In the genomic region with DNA sequence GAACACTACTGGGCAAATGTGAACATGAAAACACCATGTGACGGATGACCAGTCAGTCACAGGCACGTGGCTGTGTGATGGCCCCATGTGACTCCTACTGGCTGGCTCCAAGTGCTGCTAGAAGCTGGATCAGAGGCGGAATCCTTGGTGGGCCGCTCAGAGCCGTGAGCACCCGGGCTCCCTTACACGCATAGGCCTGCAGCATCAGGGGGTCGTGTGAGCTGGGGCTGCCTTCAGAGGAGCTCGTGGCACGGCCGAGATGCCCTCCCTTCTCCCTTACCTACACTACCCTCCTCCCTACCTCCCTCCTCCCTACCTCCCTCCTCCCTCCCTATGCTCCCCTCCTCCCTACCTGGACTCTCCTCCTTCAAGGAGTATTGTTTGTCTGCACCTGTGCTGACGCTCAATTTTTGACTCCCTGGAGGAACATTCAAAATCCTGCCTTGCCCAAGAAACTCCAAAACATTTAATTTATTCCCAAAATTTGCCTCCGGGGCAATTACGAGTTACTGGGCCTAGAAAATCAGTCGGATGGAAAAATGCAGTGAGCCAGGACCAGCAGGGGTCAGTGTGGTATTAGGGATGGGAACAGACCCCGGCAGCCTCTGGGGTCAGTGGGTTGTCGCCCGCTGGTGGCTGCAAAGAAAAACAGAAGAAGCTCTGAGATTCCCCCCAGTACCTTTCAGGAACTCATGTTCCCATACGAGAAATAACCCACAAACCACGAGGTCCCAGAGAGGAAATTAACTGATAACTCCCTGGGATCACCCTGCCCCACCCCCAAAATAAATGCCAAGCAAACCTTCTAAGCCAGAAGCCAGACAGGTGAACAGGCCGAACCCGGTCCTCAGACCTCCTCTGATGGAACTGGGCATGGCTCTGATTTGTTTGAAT, we compare ENCODE assay signal across 8 cellular contexts.
DNase-seq lines count a peak whose midpoint lies in the region; ATAC-seq, FAIRE-seq and TF ChIP-seq lines count a peak whose summit lies in the region.

No MANE protein-coding gene starts in this region.

- no peaks in the 10 kb centered on the region for H3K27me3 ChIP-seq in CD8-positive, alpha-beta T cell (ENCODE audit: insufficient read depth, low read length)
- no peaks in the 10 kb centered on the region for H3K27me3 ChIP-seq in H1 (replicated peaks in 1 of 4; ENCODE audit: control insufficient read depth in 3 of 4, extremely low read depth in 1 of 4, insufficient read depth in 3 of 4, low read length in 3 of 4)

- CTCF ChIA-PET in CD8-positive, alpha-beta T cell (lab: Charles Lee) = interaction anchor here (0.6 to 6.7 kb wide), 18 partner anchors 8 to 673 kb away, joined by 3 to 75 read pairs (median 4); no protein-coding TSS in a partner anchor
- CTCF ChIA-PET in H1 (lab: Charles Lee; ENCODE audit: partially characterized antibody) = interaction anchor here (0.6 to 13.0 kb wide), 88 partner anchors 9 to 1692 kb away, joined by 3 to 268 read pairs (median 4); a partner anchor contains a TSS

- H2BK12ac ChIP-seq in H1 (ENCODE audit: low read depth, low read length) = peak overlapping the region; percentile 65; the same call in 1 of the 2 replicates

- no peaks in the 10 kb centered on the region for H3K9me3 Mint-ChIP-seq in CD8-positive, alpha-beta T cell

- peaks cover 3% of the 10 kb centered on the region for H3K27me3 Mint-ChIP-seq in CD8-positive, alpha-beta T cell (ENCODE audit: low read depth)

- no peak for TF ChIP-seq POLR2A in H1 (IDR thresholded peaks at IDR 0.05; ENCODE audit: control extremely low read depth in 1 of 2, low read depth in 2 of 2, low read length in 2 of 2)

- peak; percentile 44 to 73 (median 60) for DNase-seq in CD8-positive, alpha-beta T cell
- DNase-seq in NCI-H82 treated with DMSO at 0.1 percent for 48 hours (lab: John Stamatoyannopoulos, UW; ENCODE audit: unreplicated experiment) = peak; percentile 50
- DNase-seq in activated CD8-positive, alpha-beta memory T cell treated with anti-CD3 and anti-CD28 coated beads for 1 hour (ENCODE audit: extremely low read depth in 1 of 2, low read depth in 1 of 2) = peak; percentile 29 to 33
- DNase-seq in H1 (ENCODE audit: low read depth in 1 of 2, low spot score in 2 of 2) = peak; percentile 66 to 96
- peak in 2 of 3 donors; percentile 82 to 90 for DNase-seq in mucosa of descending colon
- DNase-seq in stimulated activated naive CD4-positive, alpha-beta T cell (lab: John Stamatoyannopoulos, UW) = peak; percentile 49 to 78 (median 68)

- no peaks in the 10 kb centered on the region for H3K36me3 ChIP-seq in CD8-positive, alpha-beta T cell (ENCODE audit: insufficient read depth, low read length)
- H3K36me3 ChIP-seq in H1 (ENCODE audit: control insufficient read depth in 2 of 4, insufficient read depth in 4 of 4, low read length in 3 of 4) (no peaks in the 10 kb centered on the region), mucosa of descending colon (ENCODE audit: low read depth) (no peaks in the 10 kb centered on the region)

- no peaks in the 10 kb centered on the region; the same call in 1 of the 2 replicates for H3K23me2 ChIP-seq in H1 (ENCODE audit: low read depth, low read length)

- peak overlapping the region; percentile 72; the same call in 1 of the 2 replicates for H2BK20ac ChIP-seq in H1 (ENCODE audit: low read length)

- no peak overlapping the region for H4K8ac ChIP-seq in H1 (ENCODE audit: extremely low read depth, insufficient read depth, low read length)

- H3K27ac Mint-ChIP-seq in CD8-positive, alpha-beta T cell = no peak overlapping the region

- H3K56ac ChIP-seq in H1 (replicated peaks; ENCODE audit: insufficient read length, low read depth, low read length) = no peak overlapping the region

- H3K79me2 ChIP-seq in H1 (ENCODE audit: control insufficient read depth in 1 of 2, insufficient read depth in 2 of 2, low read length in 2 of 2) = no peaks in the 10 kb centered on the region

- H3K4me3 ChIP-seq in CD8-positive, alpha-beta T cell (ENCODE audit: low read depth, low read length) = no peak overlapping the region
- H3K4me3 ChIP-seq in H1 (ENCODE audit: extremely low read depth in 1 of 4, insufficient read depth in 2 of 4, low read depth in 3 of 4, low read length in 4 of 4) = no peak overlapping the region
- no peak overlapping the region for H3K4me3 ChIP-seq in mucosa of descending colon

- no peak overlapping the region for H3K4me3 Mint-ChIP-seq in CD8-positive, alpha-beta T cell

- H3K18ac ChIP-seq in H1 (ENCODE audit: extremely low read depth, low read length) = no peak overlapping the region; the same call in 1 of the 2 replicates

- peak; percentile 99 to 100 for TF ChIP-seq RAD21 in H1 (IDR thresholded peaks at IDR 0.05 in 1 of 2, conservative IDR thresholded peaks at IDR 0.05 in 1 of 2; ENCODE audit: low read depth in 2 of 2, low read length in 2 of 2)

- H3K4me2 ChIP-seq in H1 (ENCODE audit: insufficient read depth in 1 of 2, low read depth in 2 of 2, low read length in 2 of 2) = no peak overlapping the region

- intact Hi-C loops in CD8-positive, alpha-beta T cell (cut with DNase I, micrococcal nuclease) = loop anchor here (1.0 kb wide), 2 partner anchors 175 to 324 kb away; no protein-coding TSS in a partner anchor
- intact Hi-C loops in mucosa of descending colon (cut with DNase I, micrococcal nuclease) = loop anchor here (10.0 kb wide), 2 partner anchors 64 to 324 kb away; no protein-coding TSS in a partner anchor

- no peaks in the 10 kb centered on the region for H3K9me3 ChIP-seq in CD8-positive, alpha-beta T cell (ENCODE audit: low read length)
- H3K9me3 ChIP-seq in H1 (ENCODE audit: insufficient read depth in 2 of 2, low read depth in 1 of 2, low read length in 1 of 2) = no peaks in the 10 kb centered on the region
- H3K9me3 ChIP-seq in mucosa of descending colon = no peaks in the 10 kb centered on the region

- no peak overlapping the region for H4K91ac ChIP-seq in H1 (replicated peaks; ENCODE audit: insufficient read length, low read length)

- no peak overlapping the region for H2AFZ ChIP-seq in H1 (ENCODE audit: low read length)

- H3K36me3 Mint-ChIP-seq in CD8-positive, alpha-beta T cell = no peaks in the 10 kb centered on the region

- H3K14ac ChIP-seq in H1 (ENCODE audit: insufficient read length) = no peak overlapping the region

- H3K79me1 ChIP-seq in H1 (ENCODE audit: low read depth, low read length) = no peaks in the 10 kb centered on the region

- H3K4ac ChIP-seq in H1 (replicated peaks; ENCODE audit: insufficient read length, low read depth, low read length) = no peak overlapping the region

- no peaks in the 10 kb centered on the region for H3K4me1 ChIP-seq in CD8-positive, alpha-beta T cell (ENCODE audit: insufficient read depth, low read length)
- peaks cover 1 to 9% (median 5%) of the 10 kb centered on the region in 4 experiments for H3K4me1 ChIP-seq in H1 (replicated peaks in 1 of 4; ENCODE audit: control insufficient read depth in 3 of 4, insufficient read depth in 4 of 4, low read length in 3 of 4)
- H3K4me1 ChIP-seq in mucosa of descending colon (ENCODE audit: low read depth) = no peaks in the 10 kb centered on the region

- H4K20me1 ChIP-seq in H1 (replicated peaks in 1 of 2; ENCODE audit: control insufficient read depth in 1 of 2, insufficient read depth in 2 of 2, low read length in 2 of 2) = peaks cover 0 to 1% of the 10 kb centered on the region in 2 experiments

- H2BK15ac ChIP-seq in H1 (ENCODE audit: low read length) = peak overlapping the region; percentile 61; the same call in 1 of the 2 replicates

- FAIRE-seq in H1 (lab: Jason Lieb, UNC) = peak; percentile 65

- H2BK5ac ChIP-seq in H1 (ENCODE audit: low read depth, low read length) = no peak overlapping the region

- no peak overlapping the region for H2BK120ac ChIP-seq in H1 (replicated peaks; ENCODE audit: low read depth, low read length)

- no peak overlapping the region for H4K5ac ChIP-seq in H1 (ENCODE audit: insufficient read length, low read depth, low read length)

- no peak overlapping the region for H3K27ac ChIP-seq in CD8-positive, alpha-beta T cell (ENCODE audit: low read depth, low read length)
- H3K27ac ChIP-seq in H1 (ENCODE audit: low read depth, low read length) = no peak overlapping the region

- no peak overlapping the region for H3K23ac ChIP-seq in H1 (ENCODE audit: insufficient read length)

- ATAC-seq in CD8-positive, alpha-beta T cell = peak; percentile 46
- ATAC-seq in HG03432 (IDR thresholded peaks at IDR 0.05; ENCODE audit: unreplicated experiment) = peak; percentile 53
- ATAC-seq in mucosa of descending colon = peak; percentile 56
- no peak for ATAC-seq in GM21528 (IDR thresholded peaks at IDR 0.05; ENCODE audit: low FRiP score, unreplicated experiment)

- TF ChIP-seq EP300 in H1 (IDR thresholded peaks at IDR 0.05; ENCODE audit: borderline replicate concordance in 1 of 2, low read depth in 2 of 2, low read length in 2 of 2) = no peak; a peak in 1 of 3 replicates

- POLR2A ChIA-PET in CD8-positive, alpha-beta T cell (lab: Charles Lee) = no interaction called here
- POLR2A ChIA-PET in H1 (lab: Charles Lee; ENCODE audit: partially characterized antibody) = interaction anchor here (0.8 kb wide), 1 partner anchor 13 kb away, joined by 3 read pairs; no protein-coding TSS in a partner anchor

- H3K9ac ChIP-seq in H1 (replicated peaks in 1 of 4; ENCODE audit: extremely low read depth in 1 of 4, low read depth in 3 of 4, low read length in 3 of 4) = no peak overlapping the region

- TF ChIP-seq CTCF in CD8-positive, alpha-beta T cell (IDR thresholded peaks at IDR 0.05) = peak; percentile 73
- TF ChIP-seq CTCF in H1 (IDR thresholded peaks at IDR 0.05; ENCODE audit: control extremely low read depth in 1 of 3, insufficient read depth in 1 of 3, low read depth in 1 of 3, low read length in 3 of 3) (peak; percentile 86 to 100 (median 93)), mucosa of descending colon (IDR thresholded peaks at IDR 0.05) (peak; percentile 70)

- no peaks in the 10 kb centered on the region for H3K4me1 Mint-ChIP-seq in CD8-positive, alpha-beta T cell (ENCODE audit: low read depth)

- H2AK5ac ChIP-seq in H1 (ENCODE audit: low read depth, low read length) = no peak overlapping the region

- WGBS in H1 (ENCODE audit: extremely low coverage in 1 of 2, insufficient coverage in 1 of 2, insufficient read length in 1 of 2, insufficient replicate concordance in 2 of 2, low coverage in 1 of 2, low lambda C conversion rate in 2 of 2, missing lambda C conversion rate in 1 of 2), 2 experiments = 51% methylated on average over 21 of the region's 22 CpGs; no CpG with 5 or more reads in 1 of the 2 experiments

TF ChIP-seq in H1, 55 proteins besides CTCF, POLR2A, EP300 and RAD21 (continues in another document):
- no peak for TF ChIP-seq SIX5 (IDR thresholded peaks at IDR 0.05; ENCODE audit: low read depth, low read length)
- TF ChIP-seq, protein P1, sequence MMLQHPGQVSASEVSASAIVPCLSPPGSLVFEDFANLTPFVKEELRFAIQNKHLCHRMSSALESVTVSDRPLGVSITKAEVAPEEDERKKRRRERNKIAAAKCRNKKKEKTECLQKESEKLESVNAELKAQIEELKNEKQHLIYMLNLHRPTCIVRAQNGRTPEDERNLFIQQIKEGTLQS (IDR thresholded peaks at IDR 0.05; ENCODE audit: insufficient read depth, low read depth, low read length) = peak; percentile 61; the same call in 1 of the 2 replicates
- TF ChIP-seq RFX5 (IDR thresholded peaks at IDR 0.05; ENCODE audit: borderline replicate concordance, low read depth, low read length) = no peak
- no peak for TF ChIP-seq NANOG (IDR thresholded peaks at IDR 0.05; ENCODE audit: insufficient read depth, low read depth, low read length, poor library complexity, severe bottlenecking)
- TF ChIP-seq KDM5A (IDR thresholded peaks at IDR 0.05; ENCODE audit: low read length) = no peak

Comparison
In these comparisons a context has a peak if more than half of its experiments do, and no peak if none do; other contexts are left out.
1. DNase-seq: peak in every context shown above with its lines; median percentile 86 in mucosa of descending colon; 81 in H1; 68 in stimulated activated naive CD4-positive, alpha-beta T cell; 60 in CD8-positive, alpha-beta T cell; 50 in NCI-H82 treated with DMSO at 0.1 percent for 48 hours; 31 in activated CD8-positive, alpha-beta memory T cell treated with anti-CD3 and anti-CD28 coated beads for 1 hour.